19 cellular contexts compared by ENCODE assay signal in genomic region chr20:49148601-49149000, GRCh38. TPM values are rescaled to one million over a fixed set of nuclear protein-coding genes. Genes with fewer than 3 reads are reported as not detected.
DNase-seq lines count a peak whose midpoint lies in the region; ATAC-seq and TF ChIP-seq lines count a peak whose summit lies in the region.
"Had no signal": no experiment of that assay in that cellular context is flagged by ENCODE, and none has a peak within 500 bp of the region (broad histone marks: within the 10 kb centered on the region; RNA-seq: fewer than 3 reads in every experiment).

No MANE protein-coding gene starts in this region.

- peak overlapping the region; percentile 16 for H3K27ac ChIP-seq in cardiac muscle cell
- no peak overlapping the region for H3K27ac ChIP-seq in right cardiac atrium (ENCODE audit: low read length)
- H3K27ac ChIP-seq in RWPE2 (ENCODE audit: poor library complexity, severe bottlenecking), result no peak overlapping the region
- H3K27ac ChIP-seq in hepatocyte, result peak overlapping the region; percentile 18
- peak overlapping the region; percentile 27 to 74 (median 44) for H3K27ac ChIP-seq in thyroid gland
- H3K27ac ChIP-seq: RWPE1 had no signal

- H4K20me1 ChIP-seq in hepatocyte (ENCODE audit: insufficient read depth, poor library complexity, severe bottlenecking), result peaks cover 18% of the 10 kb centered on the region

- H3K4me2 ChIP-seq in hepatocyte, result no peak overlapping the region

- peaks cover 73% of the 10 kb centered on the region for H3K79me2 ChIP-seq in hepatocyte

- H3K36me3 ChIP-seq in cardiac muscle cell (peaks cover 14% of the 10 kb centered on the region), RWPE2 (ENCODE audit: low read depth) (peaks cover 79% of the 10 kb centered on the region), hepatocyte (replicated peaks; ENCODE audit: insufficient read depth, low read depth) (no peaks in the 10 kb centered on the region), thyroid gland (peaks cover 14 to 22% of the 10 kb centered on the region in 2 donors)

- WGBS in right cardiac atrium, result 83% methylated on average over 5 of the region's 5 CpGs
- 88% methylated on average over 5 of the region's 5 CpGs for WGBS in hepatocyte (ENCODE audit: low lambda C conversion rate, missing lambda C conversion rate)
- 36 to 37% methylated on average over 5 of the region's 5 CpGs for WGBS in thyroid gland, 2 donors

- H2AFZ ChIP-seq in hepatocyte, result no peak overlapping the region

- H3K4me1 ChIP-seq in cardiac muscle cell (ENCODE audit: low read depth) (no peaks in the 10 kb centered on the region), right cardiac atrium (ENCODE audit: control insufficient read depth, insufficient read depth, low read length) (no peaks in the 10 kb centered on the region), RWPE2 (ENCODE audit: insufficient read depth, poor library complexity, severe bottlenecking) (no peaks in the 10 kb centered on the region), hepatocyte (ENCODE audit: insufficient read depth) (no peaks in the 10 kb centered on the region), thyroid gland (peaks cover 28 to 39% of the 10 kb centered on the region in 2 donors)

- DNase-seq in cardiac muscle cell (ENCODE audit: low read depth in 1 of 2, low spot score in 1 of 2) (peak in 1 of 2 donors; percentile 30), right cardiac atrium (no peak), RWPE2 (ENCODE audit: low spot score) (no peak), hepatocyte (ENCODE audit: low spot score) (no peak), thyroid gland (peak; percentile 82 to 84), ecto neural progenitor cell (ENCODE audit: low spot score) (no peak)
- DNase-seq: ACHN; CD8-positive, alpha-beta T cell; DND-41; GDM1; NCI-H146; NCI-H2081 treated with DMSO at 0.1 percent for 48 hours; NCI-H226; NCI-H69; NK-92 treated with Interleukin-12 subunit alpha and Interleukin-12 subunit beta, amount 100 ng/mL, for 24 hours; OCI-M1 had no signal

- intact Hi-C loops in right cardiac atrium (cut with DNase I), result no loop called here
- intact Hi-C loops in thyroid gland (cut with DNase I), result loop anchor here (5.0 kb wide), 1 partner anchor 59 kb away; no protein-coding TSS in a partner anchor

- TF ChIP-seq CTCF in cardiac muscle cell (IDR thresholded peaks at IDR 0.05; ENCODE audit: low read depth, low read length), result no peak
- no peak for TF ChIP-seq CTCF in RWPE2 (IDR thresholded peaks at IDR 0.05; ENCODE audit: poor library complexity, severe bottlenecking)
- no peak for TF ChIP-seq CTCF in hepatocyte (IDR thresholded peaks at IDR 0.05; ENCODE audit: poor library complexity)
- no peak for TF ChIP-seq CTCF in thyroid gland (IDR thresholded peaks at IDR 0.05)

- H3K27me3 ChIP-seq in cardiac muscle cell (no peaks in the 10 kb centered on the region), right cardiac atrium (ENCODE audit: control insufficient read depth, insufficient read depth) (no peaks in the 10 kb centered on the region), RWPE2 (ENCODE audit: insufficient read depth, poor library complexity, severe bottlenecking) (no peaks in the 10 kb centered on the region), hepatocyte (no peaks in the 10 kb centered on the region), thyroid gland (no peaks in the 10 kb centered on the region)

- no peak for ATAC-seq in right cardiac atrium
- ATAC-seq in RWPE2 (ENCODE audit: low read depth), result peak; percentile 11; the same call in 1 of the 3 replicates
- no peak for ATAC-seq in GM18517 (IDR thresholded peaks at IDR 0.05; ENCODE audit: unreplicated experiment)
- ATAC-seq: CD8-positive, alpha-beta T cell; K562 had no signal

- no peak overlapping the region for H3K4me3 ChIP-seq in cardiac muscle cell
- H3K4me3 ChIP-seq in right cardiac atrium (ENCODE audit: low read length), result no peak overlapping the region
- H3K4me3 ChIP-seq in RWPE2 (ENCODE audit: severe bottlenecking), result no peak overlapping the region
- no peak overlapping the region for H3K4me3 ChIP-seq in hepatocyte
- no peak overlapping the region for H3K4me3 ChIP-seq in thyroid gland (replicated peaks in 1 of 3)
- H3K4me3 ChIP-seq: K562 had no signal

- TF ChIP-seq POLR2A in thyroid gland (IDR thresholded peaks at IDR 0.05), result no peak

- H3K9me2 ChIP-seq in hepatocyte (replicated peaks; ENCODE audit: insufficient read depth), result no peaks in the 10 kb centered on the region

- H3K9me3 ChIP-seq in cardiac muscle cell (ENCODE audit: low read depth), result no peaks in the 10 kb centered on the region
- H3K9me3 ChIP-seq in right cardiac atrium (ENCODE audit: control insufficient read depth, low read length), result no peaks in the 10 kb centered on the region
- no peaks in the 10 kb centered on the region for H3K9me3 ChIP-seq in RWPE2 (ENCODE audit: severe bottlenecking)
- H3K9me3 ChIP-seq in hepatocyte (ENCODE audit: low read depth), result no peaks in the 10 kb centered on the region
- no peaks in the 10 kb centered on the region for H3K9me3 ChIP-seq in thyroid gland

RNA-seq across cellular contexts. Expression of gene STAU1, which starts 39.5 kb away (rescaled TPM):
- total RNA-seq in cardiac muscle cell (54.4 and 70.1 TPM in 2 replicates), right cardiac atrium (10 to 100 TPM; 53.3 to 65.1 (median 58.8) TPM), hepatocyte (79.2 and 84.5 TPM in 2 replicates), thyroid gland (100 to 1,000 TPM; 154 to 231 (median 167) TPM)
- polyA plus RNA-seq in cardiac muscle cell (62.6 and 77.1 TPM in 2 replicates), right cardiac atrium (33.2 TPM), hepatocyte (64.7 and 72.9 TPM in 2 replicates)

Comparison
In these comparisons a context has a peak if more than half of its experiments do, and no peak if none do; other contexts are left out.
1. H3K27ac ChIP-seq: peak in cardiac muscle cell (single experiment), hepatocyte (single experiment) and thyroid gland (3 of 3); none in right cardiac atrium (single experiment) and RWPE2 (single experiment).
2. DNase-seq: peak in thyroid gland (2 of 2); none in right cardiac atrium (0 of 3), RWPE2 (single experiment), hepatocyte (single experiment) and ecto neural progenitor cell (single experiment).